Comparison of ENCODE assay signal across 17 cellular contexts in the genomic region with DNA sequence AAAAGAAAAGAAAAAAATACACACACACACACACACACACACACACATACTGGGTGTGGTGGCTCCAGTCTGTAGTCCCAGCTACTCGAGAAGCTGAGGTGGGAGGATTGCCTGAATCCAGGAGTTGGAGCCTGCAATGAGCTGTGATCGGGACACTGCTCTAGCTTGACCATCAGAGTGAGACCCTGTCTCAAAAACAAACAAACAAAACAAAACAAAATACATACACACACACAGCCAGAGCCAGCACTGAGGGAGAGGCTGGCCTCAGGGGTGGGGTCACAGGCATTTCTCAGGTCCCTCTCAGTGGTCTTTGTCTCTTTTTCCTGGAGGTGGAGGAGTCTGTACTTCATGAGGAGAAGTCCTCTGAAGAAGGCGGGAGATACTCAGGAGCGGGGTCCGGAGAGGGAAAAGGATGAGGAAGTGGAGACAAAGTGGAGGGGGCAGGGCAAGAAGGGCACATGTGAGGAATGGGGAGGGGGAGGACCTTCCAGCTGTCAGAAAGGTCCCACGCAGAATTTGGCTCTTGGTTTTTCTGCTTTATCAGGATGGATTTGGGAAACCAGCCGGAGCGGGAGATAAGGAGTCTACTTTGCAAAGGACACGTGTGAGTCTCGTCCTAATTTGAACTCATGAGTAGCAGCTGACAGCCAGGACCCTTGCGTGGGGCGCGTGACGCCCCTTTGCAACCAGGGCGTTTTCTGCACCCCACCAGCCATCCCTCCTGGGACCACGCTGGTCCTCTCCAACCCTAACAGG. TPM values are rescaled to one million over a fixed set of nuclear protein-coding genes. Genes with fewer than 3 reads are reported as not detected.
"Had no signal": no experiment of that assay in that cellular context is flagged by ENCODE, and none has a peak within 500 bp of the region (broad histone marks: within the 10 kb centered on the region; RNA-seq: fewer than 3 reads in every experiment).

No MANE protein-coding gene starts in this region.

- H3K4me3 Mint-ChIP-seq: activated CD4-positive, alpha-beta T cell treated with anti-CD3 and anti-CD28 coated beads for 36 hours; activated T-cell treated with anti-CD3 and anti-CD28 coated beads, Interleukin-2, amount 50 U/mL, for 4 hours; natural killer cell treated with Interleukin-12 subunit alpha and Interleukin-12 subunit beta and Interleukin-15 and Interleukin-18, amount 100 ng/mL, for 72 hours had no signal

- H3K27ac Mint-ChIP-seq: activated CD4-positive, alpha-beta T cell treated with anti-CD3 and anti-CD28 coated beads for 36 hours; natural killer cell treated with Interleukin-12 subunit alpha and Interleukin-12 subunit beta and Interleukin-15 and Interleukin-18, amount 100 ng/mL, for 72 hours had no signal

- DNase-seq: activated CD4-positive, alpha-beta T cell treated with anti-CD3 and anti-CD28 coated beads for 36 hours; activated T-cell treated with anti-CD3 and anti-CD28 coated beads, Interleukin-2, amount 50 U/mL, for 4 hours; caudate nucleus; colonic mucosa; foreskin melanocyte; left colon; psoas muscle; spleen; stimulated activated CD4-positive, alpha-beta T cell treated with anti-CD3 and anti-CD28 coated beads, Interleukin-1b, Interleukin-23, amount 100 ng/mL, for 48 hours; uterus had no signal

- H3K4me3 ChIP-seq: colonic mucosa, psoas muscle, spleen, uterus had no signal

- ATAC-seq: activated CD4-positive, alpha-beta T cell treated with anti-CD3 and anti-CD28 coated beads for 36 hours; activated T-cell treated with anti-CD3 and anti-CD28 coated beads, Interleukin-2, amount 50 U/mL, for 4 hours; left colon; natural killer cell treated with Interleukin-12 subunit alpha and Interleukin-12 subunit beta and Interleukin-15 and Interleukin-18, amount 100 ng/mL, for 72 hours; psoas muscle; sciatic nerve had no signal

- H3K36me3 ChIP-seq: colonic mucosa, spleen, uterus, WERI-Rb-1 had no signal

- H3K9me3 Mint-ChIP-seq: activated T-cell treated with anti-CD3 and anti-CD28 coated beads, Interleukin-2, amount 50 U/mL, for 4 hours; natural killer cell treated with Interleukin-12 subunit alpha and Interleukin-12 subunit beta and Interleukin-15 and Interleukin-18, amount 100 ng/mL, for 72 hours had no signal

- H3K4me1 ChIP-seq: colonic mucosa, uterus had no signal

- H3K27me3 Mint-ChIP-seq: activated CD4-positive, alpha-beta T cell treated with anti-CD3 and anti-CD28 coated beads for 36 hours; natural killer cell treated with Interleukin-12 subunit alpha and Interleukin-12 subunit beta and Interleukin-15 and Interleukin-18, amount 100 ng/mL, for 72 hours had no signal

- H3K27ac ChIP-seq: colonic mucosa, psoas muscle, spleen, uterus, WERI-Rb-1 had no signal

- H3K36me3 Mint-ChIP-seq: natural killer cell treated with Interleukin-12 subunit alpha and Interleukin-12 subunit beta and Interleukin-15 and Interleukin-18, amount 100 ng/mL, for 72 hours had no signal

- H3K27me3 ChIP-seq: colonic mucosa, spleen, uterus had no signal

- H3K9me3 ChIP-seq: colonic mucosa, psoas muscle, spleen, uterus had no signal

RNA-seq across cellular contexts. Expression of gene MCCD1, which starts 38.5 kb away (rescaled TPM):
- total RNA-seq: activated CD4-positive, alpha-beta T cell treated with anti-CD3 and anti-CD28 coated beads for 36 hours; activated T-cell treated with anti-CD3 and anti-CD28 coated beads, Interleukin-2, amount 50 U/mL, for 4 hours; colonic mucosa; left colon; lung microvascular endothelial cell; mucosa of gallbladder; natural killer cell treated with Interleukin-12 subunit alpha and Interleukin-12 subunit beta and Interleukin-15 and Interleukin-18, amount 100 ng/mL, for 72 hours; omental fat pad; psoas muscle; sciatic nerve; spleen; uterus had no signal
- polyA plus RNA-seq: psoas muscle, spleen, thymus had no signal
